In the genomic region with DNA sequence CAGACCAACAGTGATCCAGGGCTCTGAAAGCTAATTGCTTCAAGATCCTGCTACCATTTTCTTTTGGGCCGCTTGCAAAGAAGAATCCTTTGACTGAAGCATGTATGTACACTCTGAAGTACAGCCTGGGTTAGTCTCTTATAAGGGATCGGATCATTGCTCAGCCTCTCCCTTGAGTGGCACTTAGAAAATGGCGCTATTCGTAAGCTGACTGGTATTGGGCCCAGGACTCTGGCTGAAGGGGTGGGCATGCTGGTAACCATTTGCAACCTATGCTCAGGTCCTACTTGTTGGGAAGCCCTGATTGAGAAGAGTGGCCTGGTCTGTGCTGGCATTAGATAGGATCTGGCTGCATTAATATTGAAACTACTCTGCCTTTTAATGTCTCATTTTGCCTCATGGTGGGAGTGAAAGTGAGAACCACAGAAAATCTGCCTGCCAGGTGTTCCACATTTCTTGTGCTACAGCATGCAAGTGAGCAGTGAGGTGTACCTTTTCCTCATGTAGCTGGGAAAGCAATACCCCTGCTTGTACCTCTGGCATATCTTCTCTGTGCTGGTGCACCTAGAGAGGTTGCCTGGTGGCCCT, we compare ENCODE assay signal across 9 cellular contexts. TPM values are rescaled to one million over a fixed set of nuclear protein-coding genes. Genes with fewer than 3 reads are reported as not detected.
A peak's percentile ranks its signal among the peaks of the same experiment; 100 is the strongest.
DNase-seq lines count a peak whose midpoint lies in the region; ATAC-seq, FAIRE-seq and TF ChIP-seq lines count a peak whose summit lies in the region.
"Had no signal": no experiment of that assay in that cellular context is flagged by ENCODE, and none has a peak within 500 bp of the region (broad histone marks: within the 10 kb centered on the region; RNA-seq: fewer than 3 reads in every experiment).

No MANE protein-coding gene starts in this region.

- H3K9me3 ChIP-seq in T-helper 17 cell (ENCODE audit: control insufficient read depth, low read length, poor library complexity, severe bottlenecking) (no peaks in the 10 kb centered on the region), HepG2 (ENCODE audit: low read length) (no peaks in the 10 kb centered on the region)

- peaks cover 9 to 26% of the 10 kb centered on the region in 2 experiments for H3K36me3 ChIP-seq in HepG2 (replicated peaks in 1 of 2; ENCODE audit: control insufficient read depth in 1 of 2, insufficient read depth in 2 of 2, low read length in 2 of 2)

- intact Hi-C loops in HepG2 (cut with micrococcal nuclease; ENCODE audit: unreplicated experiment): no loop called here

- POLR2A ChIA-PET in WTC11 (lab: Charles Lee) (no interaction called here), HepG2 (lab: Yijun Ruan, JAX) (no interaction called here)

- TF ChIP-seq RAD21 in HepG2 (CRISPR knock-in tag; IDR thresholded peaks at IDR 0.05): no peak

- H3K27me3 ChIP-seq in HepG2 (ENCODE audit: control insufficient read depth in 1 of 2, insufficient read depth in 2 of 2, low read length in 2 of 2): no peaks in the 10 kb centered on the region

- no peaks in the 10 kb centered on the region for H4K20me1 ChIP-seq in HepG2 (ENCODE audit: insufficient read depth, low read length)

- H3K9me3 Mint-ChIP-seq in WTC11: no peaks in the 10 kb centered on the region; the same call in 1 of the 2 replicates

- CTCF ChIA-PET in WTC11 (lab: Charles Lee) (interaction anchor here (1.4 to 1.7 kb wide), 3 partner anchors 8 to 367 kb away, joined by 3 to 10 read pairs (median 6); no protein-coding TSS in a partner anchor), HepG2 (lab: Yijun Ruan, JAX; ENCODE audit: low intra/inter-chr PET ratio, low total read pairs) (no interaction called here)

- TF ChIP-seq CTCF in GM13977 (IDR thresholded peaks at IDR 0.05; ENCODE audit: extremely low read depth, insufficient read depth, missing control alignments) (no peak), WTC11 (IDR thresholded peaks at IDR 0.05) (no peak), HepG2 (CRISPR knock-in tag; IDR thresholded peaks at IDR 0.05) (no peak)

- H3K4me3 Mint-ChIP-seq in T-helper 17 cell (peak overlapping the region; percentile 39), WTC11 (no peak overlapping the region)

- TF ChIP-seq EP300 in HepG2 (IDR thresholded peaks at IDR 0.05; ENCODE audit: low read depth in 2 of 2, low read length in 2 of 2) (no peak), HepG2 (CRISPR knock-in tag; IDR thresholded peaks at IDR 0.05; ENCODE audit: borderline replicate concordance) (no peak)

- H2AFZ ChIP-seq in HepG2 (ENCODE audit: low read length): no peak overlapping the region

- FAIRE-seq in HepG2 (lab: Jason Lieb, UNC): no peak

- TF ChIP-seq POLR2A in HepG2 (IDR thresholded peaks at IDR 0.05; ENCODE audit: insufficient read depth in 1 of 2, low read depth in 2 of 2, low read length in 2 of 2): no peak

- H3K9ac ChIP-seq in HepG2 (ENCODE audit: insufficient read depth, low read depth, low read length): no peak overlapping the region

- no peaks in the 10 kb centered on the region for H3K4me1 ChIP-seq in HepG2 (ENCODE audit: insufficient read depth, low read length)

- no peak overlapping the region for H3K4me3 ChIP-seq in HepG2 (replicated peaks in 1 of 3; ENCODE audit: insufficient read depth in 1 of 3, low read depth in 2 of 3, low read length in 3 of 3)

- BruUV-seq in HepG2 (replicated peaks; lab: Mats Ljungman, UMichigan): no TSS peak

- WGBS in HepG2 (ENCODE audit: low lambda C conversion rate): 96% methylated on average over 4 of the region's 4 CpGs

- DNase-seq in GM13977 (ENCODE audit: low spot score) (peak; percentile 17), T-helper 17 cell (no peak), A172 (ENCODE audit: low spot score) (no peak), WTC11 (ENCODE audit: low spot score) (no peak), HepG2 (ENCODE audit: low spot score) (no peak), DMS53 (lab: John Stamatoyannopoulos, UW) (no peak)
- DNase-seq: MV-4-11 had no signal

- in situ Hi-C loops in GM13977 (cut with MboI; ENCODE audit: low pct_unique_long_range_greater_than_20kb, low sequenced_read_pairs, unreplicated experiment) (no loop called here), HepG2 (cut with HindIII; ENCODE audit: extremely low pct_ligation_motif_present, low pct_unique_long_range_greater_than_20kb) (no loop called here)

- H3K4me1 Mint-ChIP-seq in T-helper 17 cell (peaks cover 72% of the 10 kb centered on the region), WTC11 (peaks cover 18% of the 10 kb centered on the region)

- H3K27ac Mint-ChIP-seq in T-helper 17 cell: peak overlapping the region; percentile 90
- H3K27ac Mint-ChIP-seq in WTC11: no peak overlapping the region

- peaks cover 13% of the 10 kb centered on the region for H3K79me2 ChIP-seq in HepG2 (ENCODE audit: insufficient read depth, low read length)

- no peak overlapping the region for H3K4me2 ChIP-seq in HepG2 (ENCODE audit: low read depth, low read length)

- H3K36me3 Mint-ChIP-seq in T-helper 17 cell (ENCODE audit: low read depth): peaks cover 5% of the 10 kb centered on the region
- no peaks in the 10 kb centered on the region for H3K36me3 Mint-ChIP-seq in WTC11

- peak; percentile 48 for ATAC-seq in GM19372 (IDR thresholded peaks at IDR 0.05; ENCODE audit: low read depth, unreplicated experiment)
- ATAC-seq in HG03045 (IDR thresholded peaks at IDR 0.05; ENCODE audit: unreplicated experiment): peak; percentile 64
- no peak for ATAC-seq in T-helper 17 cell
- ATAC-seq in WTC11: no peak
- ATAC-seq in HepG2: no peak

- H3K27me3 Mint-ChIP-seq in T-helper 17 cell (no peaks in the 10 kb centered on the region), WTC11 (ENCODE audit: low read depth) (no peaks in the 10 kb centered on the region)

- no peak overlapping the region for H3K27ac ChIP-seq in HepG2 (ENCODE audit: extremely low read length, insufficient read depth, low read length)

TF ChIP-seq in WTC11, 78 proteins besides CTCF, POLR2A, EP300 and RAD21 (continues in another document):
- no peak for TF ChIP-seq JUN (CRISPR knock-in tag; IDR thresholded peaks at IDR 0.05)
- no peak for TF ChIP-seq ESRRA (CRISPR knock-in tag; IDR thresholded peaks at IDR 0.05; ENCODE audit: borderline replicate concordance)
- TF ChIP-seq CREB1 (CRISPR knock-in tag; IDR thresholded peaks at IDR 0.05): no peak
- no peak for TF ChIP-seq ZNF138 (CRISPR knock-in tag; conservative IDR thresholded peaks at IDR 0.05)
- TF ChIP-seq, protein P1, sequence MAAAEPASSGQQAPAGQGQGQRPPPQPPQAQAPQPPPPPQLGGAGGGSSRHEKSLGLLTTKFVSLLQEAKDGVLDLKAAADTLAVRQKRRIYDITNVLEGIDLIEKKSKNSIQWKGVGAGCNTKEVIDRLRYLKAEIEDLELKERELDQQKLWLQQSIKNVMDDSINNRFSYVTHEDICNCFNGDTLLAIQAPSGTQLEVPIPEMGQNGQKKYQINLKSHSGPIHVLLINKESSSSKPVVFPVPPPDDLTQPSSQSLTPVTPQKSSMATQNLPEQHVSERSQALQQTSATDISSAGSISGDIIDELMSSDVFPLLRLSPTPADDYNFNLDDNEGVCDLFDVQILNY (CRISPR knock-in tag; IDR thresholded peaks at IDR 0.05): no peak

TF ChIP-seq in HepG2, 621 proteins besides CTCF, POLR2A, EP300 and RAD21 (continues in another document):
- TF ChIP-seq NCOA2 (CRISPR knock-in tag; IDR thresholded peaks at IDR 0.05): no peak
- no peak for TF ChIP-seq ZNF7 (CRISPR knock-in tag; IDR thresholded peaks at IDR 0.05)
- TF ChIP-seq NFKBIZ (CRISPR knock-in tag; IDR thresholded peaks at IDR 0.05): no peak
- TF ChIP-seq FIP1L1 (IDR thresholded peaks at IDR 0.05; ENCODE audit: borderline replicate concordance, insufficient read depth, low read depth, low read length): no peak
- TF ChIP-seq ZBTB7A (CRISPR knock-in tag; IDR thresholded peaks at IDR 0.05): no peak
- TF ChIP-seq, protein P2, sequence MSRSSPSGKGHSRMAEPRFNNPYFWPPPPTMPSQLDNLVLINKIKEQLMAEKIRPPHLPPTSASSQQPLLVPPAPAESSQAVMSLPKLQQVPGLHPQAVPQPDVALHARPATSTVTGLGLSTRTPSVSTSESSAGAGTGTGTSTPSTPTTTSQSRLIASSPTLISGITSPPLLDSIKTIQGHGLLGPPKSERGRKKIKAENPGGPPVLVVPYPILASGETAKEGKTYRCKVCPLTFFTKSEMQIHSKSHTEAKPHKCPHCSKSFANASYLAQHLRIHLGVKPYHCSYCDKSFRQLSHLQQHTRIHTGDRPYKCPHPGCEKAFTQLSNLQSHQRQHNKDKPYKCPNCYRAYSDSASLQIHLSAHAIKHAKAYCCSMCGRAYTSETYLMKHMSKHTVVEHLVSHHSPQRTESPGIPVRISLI (CRISPR knock-in tag; IDR thresholded peaks at IDR 0.05; ENCODE audit: borderline replicate concordance): no peak
- no peak for TF ChIP-seq ZKSCAN1 (IDR thresholded peaks at IDR 0.05; ENCODE audit: low read length)
- TF ChIP-seq SAP130 (CRISPR knock-in tag; IDR thresholded peaks at IDR 0.05; ENCODE audit: low read depth): no peak

RNA-seq across cellular contexts. Expression of a gene that starts 0.7 kb away (rescaled TPM):
- 100 to 1,000 TPM; 120 to 127 TPM for total RNA-seq in T-helper 17 cell
- total RNA-seq in A172 (2014; rRNA removed; shearing (Covaris generic)): 22.9 and 31.8 TPM in 2 replicates
- total RNA-seq in WTC11 (2021): 43.6 to 52.4 TPM (median 47.7 TPM) in 3 replicates
- 41.6 and 60.2 TPM in 2 replicates for total RNA-seq in HepG2 (2016; rRNA removed; fragmentation: Illumina TruSeq; extraction: Trizol)
- total RNA-seq in HepG2 (2016; cell fraction: cytosol; rRNA removed; fragmentation: Illumina TruSeq; extraction: Trizol; ENCODE audit: low read depth): 135 and 162 TPM in 2 replicates
- total RNA-seq in HepG2 (2016; cell fraction: insoluble cytoplasmic fraction; rRNA removed; fragmentation: Illumina TruSeq; extraction: Trizol): 38.9 and 57.0 TPM in 2 replicates
- 47.6 and 51.1 TPM in 2 replicates for total RNA-seq in HepG2 (2016; cell fraction: membrane; rRNA removed; fragmentation: Illumina TruSeq; extraction: Trizol)
- total RNA-seq in HepG2 (2016; cell fraction: nucleus; rRNA removed; fragmentation: Illumina TruSeq; extraction: Trizol): 89.0 and 90.8 TPM in 2 replicates
- polyA plus RNA-seq in HepG2 (2011; rRNA removed): 30.0 and 33.1 TPM in 2 replicates
- 25.6 and 26.2 TPM in 2 replicates for polyA plus RNA-seq in HepG2 (2011; cell fraction: cytosol; rRNA removed)
- 49.6 and 62.0 TPM in 2 replicates for polyA plus RNA-seq in HepG2 (2011; cell fraction: nucleus; rRNA removed)
- polyA plus RNA-seq in HepG2 (2012): 27.4 and 34.9 TPM in 2 replicates
- 2.3 and 2.7 TPM in 2 replicates for polyA plus RNA-seq in HepG2 (2016; cell fraction: cytosol; fragmentation: Illumina TruSeq; extraction: Trizol; ENCODE audit: low read depth)
- polyA plus RNA-seq in HepG2 (2016; cell fraction: insoluble cytoplasmic fraction; fragmentation: Illumina TruSeq; extraction: Trizol; ENCODE audit: low read depth): 23.2 and 26.4 TPM in 2 replicates
- polyA plus RNA-seq in HepG2 (2016; cell fraction: membrane; fragmentation: Illumina TruSeq; extraction: Trizol; ENCODE audit: low read depth): 6.2 and 7.2 TPM in 2 replicates
- 54.2 and 59.9 TPM in 2 replicates for polyA plus RNA-seq in HepG2 (2016; cell fraction: nucleus; fragmentation: Illumina TruSeq; extraction: Trizol; ENCODE audit: insufficient read depth, low read depth)
- polyA minus RNA-seq in HepG2 (2011; rRNA and poly(A)+ RNA removed; ENCODE audit: low replicate concordance): 26.7 and 71.2 TPM in 2 replicates
- polyA minus RNA-seq in HepG2 (2011; cell fraction: cytosol; rRNA and poly(A)+ RNA removed): 46.1 and 49.4 TPM in 2 replicates
- polyA minus RNA-seq in HepG2 (2011; cell fraction: nucleus; rRNA and poly(A)+ RNA removed): 105 and 114 TPM in 2 replicates

Comparison
In these comparisons a context has a peak if more than half of its experiments do, and no peak if none do; other contexts are left out.
1. ATAC-seq: peak in GM19372 (single experiment) and HG03045 (single experiment); none in T-helper 17 cell (single experiment), WTC11 (single experiment) and HepG2 (single experiment).